In genomic region chr11:14835491-14836105, GRCh38 we compare ENCODE assay signal across 25 cellular contexts.
"Had no signal": no experiment of that assay in that cellular context is flagged by ENCODE, and none has a peak within 500 bp of the region (broad histone marks: within the 10 kb centered on the region; RNA-seq: fewer than 3 reads in every experiment).

No MANE protein-coding gene starts in this region.

- FAIRE-seq: frontal cortex had no signal

- H3K27ac Mint-ChIP-seq: activated naive CD8-positive, alpha-beta T cell treated with anti-CD3 and anti-CD28 coated beads, Interleukin-2, amount 10 ng/mL, durations not matched to agents 7 days and 5 days; activated T-helper 1 cell treated with anti-CD3 and anti-CD28 coated beads, Interleukin-12 subunit alpha, Interleukin-12 subunit beta, Interleukin-2, Interleukin-4 antibody, amounts not matched to agents 30 ng/mL and 10 ng/mL and 1 ng/mL, durations not matched to agents 14 hours and 24 hours and 36 hours; brain; natural killer cell; neural progenitor cell; stimulated activated naive CD8-positive, alpha-beta T cell treated with anti-CD3 and anti-CD28 coated beads, Interleukin-15, Interleukin-2, amounts not matched to agents 100 ng/mL and 50 ng/mL, for 24 hours had no signal

- H3K4me3 ChIP-seq: ascending aorta, cardiac muscle cell, coronary artery, dorsolateral prefrontal cortex, left ventricle myocardium inferior, lung, neural progenitor cell, right atrium auricular region, upper lobe of left lung, vagina had no signal

- H3K27ac ChIP-seq: ascending aorta, cardiac muscle cell, coronary artery, dorsolateral prefrontal cortex, left ventricle myocardium inferior, neural progenitor cell, right atrium auricular region, upper lobe of left lung, vagina had no signal

- H3K36me3 ChIP-seq: ascending aorta, cardiac muscle cell, left ventricle myocardium inferior, neural progenitor cell, right atrium auricular region, upper lobe of left lung, vagina had no signal

- H3K27me3 ChIP-seq: ascending aorta, cardiac muscle cell, dorsolateral prefrontal cortex, neural progenitor cell, right atrium auricular region, upper lobe of left lung, vagina had no signal

- H3K36me3 Mint-ChIP-seq: natural killer cell had no signal

- H2AFZ ChIP-seq: neural progenitor cell had no signal

- H3K4me2 ChIP-seq: neural progenitor cell had no signal

- H3K9me3 ChIP-seq: ascending aorta, left ventricle myocardium inferior, right atrium auricular region, upper lobe of left lung, vagina had no signal

- H3K9ac ChIP-seq: neural progenitor cell had no signal

- ATAC-seq: natural killer cell, SK-N-SH treated with all-trans-retinoic acid at 6 μM for 48 hours had no signal

- H3K27me3 Mint-ChIP-seq: activated naive CD8-positive, alpha-beta T cell treated with anti-CD3 and anti-CD28 coated beads, Interleukin-2, amount 10 ng/mL, durations not matched to agents 7 days and 5 days; brain; stimulated activated naive CD8-positive, alpha-beta T cell treated with anti-CD3 and anti-CD28 coated beads, Interleukin-15, Interleukin-2, amounts not matched to agents 100 ng/mL and 50 ng/mL, for 24 hours had no signal

- H3K9me3 Mint-ChIP-seq: brain, natural killer cell, neural progenitor cell had no signal

- H3K4me1 ChIP-seq: ascending aorta, left ventricle myocardium inferior, neural progenitor cell, right atrium auricular region, upper lobe of left lung, vagina had no signal

- H3K4me1 Mint-ChIP-seq: brain, natural killer cell, neural progenitor cell had no signal

- H3K4me3 Mint-ChIP-seq: activated naive CD8-positive, alpha-beta T cell treated with anti-CD3 and anti-CD28 coated beads, Interleukin-2, amount 10 ng/mL, durations not matched to agents 7 days and 5 days; activated T-helper 1 cell treated with anti-CD3 and anti-CD28 coated beads, Interleukin-12 subunit alpha, Interleukin-12 subunit beta, Interleukin-2, Interleukin-4 antibody, amounts not matched to agents 30 ng/mL and 10 ng/mL and 1 ng/mL, durations not matched to agents 14 hours and 24 hours and 36 hours; brain; natural killer cell; neural progenitor cell; stimulated activated naive CD8-positive, alpha-beta T cell treated with anti-CD3 and anti-CD28 coated beads, Interleukin-15, Interleukin-2, amounts not matched to agents 100 ng/mL and 50 ng/mL, for 24 hours had no signal

- DNase-seq: activated gamma-delta T cell; activated naive CD8-positive, alpha-beta T cell treated with anti-CD3 and anti-CD28 coated beads, Interleukin-2, amount 10 ng/mL, durations not matched to agents 7 days and 5 days; cerebellar nuclear complex; dorsolateral prefrontal cortex; effector memory CD4-positive, alpha-beta T cell; left ventricle myocardium inferior; mesendoderm; natural killer cell; occipital lobe; stimulated activated CD4-positive, alpha-beta T cell treated with anti-CD3 and anti-CD28 coated beads, Interleukin-2, amount 100 ng/mL, for 48 hours; substantia nigra; T-helper 2 cell; upper lobe of left lung had no signal
